In genomic region chr10:5645944-5646617, GRCh38 we compare ENCODE assay signal across 15 cellular contexts. TPM values are rescaled to one million over a fixed set of nuclear protein-coding genes. Genes with fewer than 3 reads are reported as not detected.
DNase-seq lines count a peak whose midpoint lies in the region; ATAC-seq, FAIRE-seq and TF ChIP-seq lines count a peak whose summit lies in the region.
"Had no signal": no experiment of that assay in that cellular context is flagged by ENCODE, and none has a peak within 500 bp of the region (broad histone marks: within the 10 kb centered on the region; RNA-seq: fewer than 3 reads in every experiment).

No MANE protein-coding gene starts in this region.

- H3K27ac ChIP-seq in right lobe of liver (peak overlapping the region; percentile 68 to 85 (median 84)), small intestine (ENCODE audit: low read depth in 1 of 2, low read length in 1 of 2) (peak overlapping the region; percentile 36 to 82)
- H3K27ac ChIP-seq: epithelial cell of prostate had no signal

- WGBS in right lobe of liver (ENCODE audit: insufficient coverage, low coverage, low lambda C conversion rate, missing lambda C conversion rate) = 32% methylated on average over 5 of the region's 21 CpGs
- 69 to 85% (median 73%) methylated on average over 21 of the region's 21 CpGs for WGBS in small intestine, 3 donors

- H3K27me3 ChIP-seq in right lobe of liver = no peaks in the 10 kb centered on the region
- no peaks in the 10 kb centered on the region for H3K27me3 ChIP-seq in small intestine (ENCODE audit: control insufficient read depth in 2 of 2, insufficient read depth in 2 of 2, low read length in 2 of 2)

- H3K4me1 ChIP-seq in right lobe of liver (peaks cover 0 to 42% (median 17%) of the 10 kb centered on the region in 4 donors), small intestine (ENCODE audit: control insufficient read depth in 2 of 2, insufficient read depth in 1 of 2, low read depth in 1 of 2, low read length in 1 of 2) (no peaks in the 10 kb centered on the region)

- H3K9me3 ChIP-seq in right lobe of liver (no peaks in the 10 kb centered on the region), small intestine (ENCODE audit: control insufficient read depth, low read depth) (no peaks in the 10 kb centered on the region)
- H3K9me3 ChIP-seq: SK-N-SH had no signal

- TF ChIP-seq CTCF in right lobe of liver (IDR thresholded peaks at IDR 0.05) = no peak

- no peak for TF ChIP-seq POLR2A in right lobe of liver (IDR thresholded peaks at IDR 0.05)

- H3K4me3 ChIP-seq in right lobe of liver = no peak overlapping the region
- H3K4me3 ChIP-seq in small intestine (ENCODE audit: low read depth in 1 of 2, low read length in 2 of 2) = no peak overlapping the region

- DNase-seq in dermis blood vessel endothelial cell (peak; percentile 46), right lobe of liver (no peak), small intestine (no peak), Ammon's horn (ENCODE audit: low spot score) (no peak), globus pallidus (ENCODE audit: low spot score) (no peak), glomerular visceral epithelial cell (ENCODE audit: extremely low spot score) (no peak)
- DNase-seq: activated CD4-positive, alpha-beta T cell treated with anti-CD3 and anti-CD28 coated beads, Interleukin-2, amount 10 ng/mL, durations not matched to agents 24 days and 14 days; KBM-7; NCI-H2029 treated with DMSO at 0.1 percent for 48 hours; SK-N-SH; stimulated activated CD4-positive, alpha-beta T cell treated with anti-CD3 and anti-CD28 coated beads, Interleukin-12 subunit alpha, Interleukin-12 subunit beta, amount 100 ng/mL, for 4 hours had no signal

- FAIRE-seq in small intestine (lab: Jason Lieb, UNC) = no peak

- peaks cover 0 to 19% (median 12%) of the 10 kb centered on the region in 4 donors for H3K36me3 ChIP-seq in right lobe of liver
- H3K36me3 ChIP-seq in small intestine (ENCODE audit: control insufficient read depth in 2 of 2, insufficient read depth in 2 of 2, low read length in 2 of 2) = peaks cover 10 to 11% of the 10 kb centered on the region in 2 donors

- intact Hi-C loops in right lobe of liver (cut with DNase I) = no loop called here

- ATAC-seq in GM18868 (IDR thresholded peaks at IDR 0.05; ENCODE audit: unreplicated experiment) (peak; percentile 44), right lobe of liver (peak; percentile 4 to 53 (median 28)), SK-N-SH treated with all-trans-retinoic acid at 6 μM for 48 hours (no peak)
- ATAC-seq: activated T-helper 17 cell treated with anti-CD3 and anti-CD28 coated beads, Interleukin-2, amount 50 U/mL, for 72 hours had no signal

TF ChIP-seq in SK-N-SH treated with all-trans-retinoic acid at 6 μM for 48 hours, 23 proteins besides CTCF, POLR2A, EP300 and RAD21 (continues in another document):
- no peak for TF ChIP-seq ZNF565 (CRISPR knock-in tag; conservative IDR thresholded peaks at IDR 0.05; ENCODE audit: low read depth)
- no peak for TF ChIP-seq ARNTL (CRISPR knock-in tag; IDR thresholded peaks at IDR 0.05; ENCODE audit: borderline replicate concordance, low read depth)
- no peak for TF ChIP-seq GLIS3 (CRISPR knock-in tag; IDR thresholded peaks at IDR 0.05)
- no peak for TF ChIP-seq CSRNP3 (CRISPR knock-in tag; IDR thresholded peaks at IDR 0.05)
- TF ChIP-seq TSHZ2 (CRISPR knock-in tag; IDR thresholded peaks at IDR 0.05) = no peak
- no peak for TF ChIP-seq PPARA (CRISPR knock-in tag; IDR thresholded peaks at IDR 0.05; ENCODE audit: borderline replicate concordance)
- TF ChIP-seq ZFP30 (CRISPR knock-in tag; IDR thresholded peaks at IDR 0.05) = no peak
- no peak for TF ChIP-seq BACH2 (CRISPR knock-in tag; IDR thresholded peaks at IDR 0.05; ENCODE audit: borderline replicate concordance)
- no peak for TF ChIP-seq TCF4 (CRISPR knock-in tag; IDR thresholded peaks at IDR 0.05; ENCODE audit: borderline replicate concordance)
- no peak for TF ChIP-seq PATZ1 (CRISPR knock-in tag; IDR thresholded peaks at IDR 0.05; ENCODE audit: borderline replicate concordance)
- TF ChIP-seq SNAI2 (CRISPR knock-in tag; IDR thresholded peaks at IDR 0.05) = no peak
- no peak for TF ChIP-seq TOX (CRISPR knock-in tag; IDR thresholded peaks at IDR 0.05; ENCODE audit: borderline replicate concordance)
- no peak for TF ChIP-seq ZNF8 (CRISPR knock-in tag; IDR thresholded peaks at IDR 0.05)
- no peak for TF ChIP-seq ZC3H10 (CRISPR knock-in tag; IDR thresholded peaks at IDR 0.05)
- TF ChIP-seq, protein P1, sequence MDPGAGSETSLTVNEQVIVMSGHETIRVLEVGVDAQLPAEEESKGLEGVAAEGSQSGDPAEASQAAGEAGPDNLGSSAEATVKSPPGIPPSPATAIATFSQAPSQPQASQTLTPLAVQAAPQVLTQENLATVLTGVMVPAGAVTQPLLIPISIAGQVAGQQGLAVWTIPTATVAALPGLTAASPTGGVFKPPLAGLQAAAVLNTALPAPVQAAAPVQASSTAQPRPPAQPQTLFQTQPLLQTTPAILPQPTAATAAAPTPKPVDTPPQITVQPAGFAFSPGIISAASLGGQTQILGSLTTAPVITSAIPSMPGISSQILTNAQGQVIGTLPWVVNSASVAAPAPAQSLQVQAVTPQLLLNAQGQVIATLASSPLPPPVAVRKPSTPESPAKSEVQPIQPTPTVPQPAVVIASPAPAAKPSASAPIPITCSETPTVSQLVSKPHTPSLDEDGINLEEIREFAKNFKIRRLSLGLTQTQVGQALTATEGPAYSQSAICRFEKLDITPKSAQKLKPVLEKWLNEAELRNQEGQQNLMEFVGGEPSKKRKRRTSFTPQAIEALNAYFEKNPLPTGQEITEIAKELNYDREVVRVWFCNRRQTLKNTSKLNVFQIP (CRISPR knock-in tag; IDR thresholded peaks at IDR 0.05; ENCODE audit: borderline replicate concordance, low read depth) = no peak
- no peak for TF ChIP-seq CSDC2 (CRISPR knock-in tag; IDR thresholded peaks at IDR 0.05)
- no peak for TF ChIP-seq ZNF70 (CRISPR knock-in tag; IDR thresholded peaks at IDR 0.05)
- no peak for TF ChIP-seq ISL1 (CRISPR knock-in tag; IDR thresholded peaks at IDR 0.05)

RNA-seq across cellular contexts. Expression of gene ASB13, which starts 20.3 kb away (rescaled TPM):
- 17.5 and 17.6 TPM in 2 replicates for total RNA-seq in dermis blood vessel endothelial cell
- total RNA-seq in right lobe of liver = 100 to 1,000 TPM in 1 of 6 experiments, 10 to 100 TPM in 5; 19.7 to 117 (median 64.7) TPM
- polyA plus RNA-seq in small intestine = 100 to 1,000 TPM in 2 of 3 donors, 10 to 100 TPM in 1; 38.0 to 155 (median 104) TPM

RNA-seq across cellular contexts. Expression of gene TASOR2, which starts 38.6 kb away (rescaled TPM):
- 81.7 and 82.4 TPM in 2 replicates for total RNA-seq in dermis blood vessel endothelial cell
- total RNA-seq in right lobe of liver = 10 to 100 TPM; 19.7 to 53.4 (median 29.6) TPM
- 10 to 100 TPM in 1 of 3 donors, 1 to 10 TPM in 2; 5.4 to 11.4 (median 9.8) TPM for polyA plus RNA-seq in small intestine
